Comparison of ENCODE assay signal across 2 cellular contexts in the genomic region with DNA sequence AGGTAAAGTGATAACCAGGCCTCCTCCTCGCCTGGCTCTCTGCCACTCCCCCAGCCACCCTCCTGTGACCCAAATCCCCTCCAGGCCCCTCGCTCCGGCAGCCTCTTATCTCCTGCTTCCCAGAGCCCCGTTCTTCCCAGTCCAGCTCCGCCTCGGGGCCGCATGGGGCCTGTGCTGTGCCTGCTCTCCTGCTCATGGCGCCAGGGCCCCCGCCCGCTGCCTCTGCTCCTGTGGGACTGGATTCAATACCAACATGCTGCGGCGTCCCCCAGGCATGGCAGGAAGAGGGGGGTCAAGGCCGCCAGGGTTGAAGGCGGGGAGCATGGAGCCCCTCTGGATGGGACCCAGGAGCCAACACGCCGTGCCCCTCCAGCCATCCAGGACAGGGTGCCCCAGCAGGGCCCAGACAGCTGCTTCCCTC.
A peak's percentile ranks its signal among the peaks of the same experiment; 100 is the strongest.
TF ChIP-seq lines count a peak whose summit lies in the region.

No MANE protein-coding gene starts in this region.

TF ChIP-seq in SK-N-SH treated with all-trans-retinoic acid at 6 μM for 48 hours, 23 proteins besides CTCF, POLR2A, EP300 and RAD21 (continued from another document):
- TF ChIP-seq, protein P1, sequence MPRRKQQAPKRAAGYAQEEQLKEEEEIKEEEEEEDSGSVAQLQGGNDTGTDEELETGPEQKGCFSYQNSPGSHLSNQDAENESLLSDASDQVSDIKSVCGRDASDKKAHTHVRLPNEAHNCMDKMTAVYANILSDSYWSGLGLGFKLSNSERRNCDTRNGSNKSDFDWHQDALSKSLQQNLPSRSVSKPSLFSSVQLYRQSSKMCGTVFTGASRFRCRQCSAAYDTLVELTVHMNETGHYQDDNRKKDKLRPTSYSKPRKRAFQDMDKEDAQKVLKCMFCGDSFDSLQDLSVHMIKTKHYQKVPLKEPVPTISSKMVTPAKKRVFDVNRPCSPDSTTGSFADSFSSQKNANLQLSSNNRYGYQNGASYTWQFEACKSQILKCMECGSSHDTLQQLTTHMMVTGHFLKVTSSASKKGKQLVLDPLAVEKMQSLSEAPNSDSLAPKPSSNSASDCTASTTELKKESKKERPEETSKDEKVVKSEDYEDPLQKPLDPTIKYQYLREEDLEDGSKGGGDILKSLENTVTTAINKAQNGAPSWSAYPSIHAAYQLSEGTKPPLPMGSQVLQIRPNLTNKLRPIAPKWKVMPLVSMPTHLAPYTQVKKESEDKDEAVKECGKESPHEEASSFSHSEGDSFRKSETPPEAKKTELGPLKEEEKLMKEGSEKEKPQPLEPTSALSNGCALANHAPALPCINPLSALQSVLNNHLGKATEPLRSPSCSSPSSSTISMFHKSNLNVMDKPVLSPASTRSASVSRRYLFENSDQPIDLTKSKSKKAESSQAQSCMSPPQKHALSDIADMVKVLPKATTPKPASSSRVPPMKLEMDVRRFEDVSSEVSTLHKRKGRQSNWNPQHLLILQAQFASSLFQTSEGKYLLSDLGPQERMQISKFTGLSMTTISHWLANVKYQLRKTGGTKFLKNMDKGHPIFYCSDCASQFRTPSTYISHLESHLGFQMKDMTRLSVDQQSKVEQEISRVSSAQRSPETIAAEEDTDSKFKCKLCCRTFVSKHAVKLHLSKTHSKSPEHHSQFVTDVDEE (CRISPR knock-in tag; IDR thresholded peaks at IDR 0.05): peak; percentile 74; the same call in 1 of the 2 replicates
- TF ChIP-seq PPARA (CRISPR knock-in tag; IDR thresholded peaks at IDR 0.05; ENCODE audit: borderline replicate concordance) (no peak), TCF4 (CRISPR knock-in tag; IDR thresholded peaks at IDR 0.05; ENCODE audit: borderline replicate concordance) (peak; percentile 87; the same call in 1 of the 2 replicates), BACH2 (CRISPR knock-in tag; IDR thresholded peaks at IDR 0.05; ENCODE audit: borderline replicate concordance) (no peak), ZNF70 (CRISPR knock-in tag; IDR thresholded peaks at IDR 0.05) (peak; percentile 58; the same call in 1 of the 2 replicates), GLIS3 (CRISPR knock-in tag; IDR thresholded peaks at IDR 0.05) (peak; percentile 23; the same call in 1 of the 2 replicates)
- TF ChIP-seq, protein P2, sequence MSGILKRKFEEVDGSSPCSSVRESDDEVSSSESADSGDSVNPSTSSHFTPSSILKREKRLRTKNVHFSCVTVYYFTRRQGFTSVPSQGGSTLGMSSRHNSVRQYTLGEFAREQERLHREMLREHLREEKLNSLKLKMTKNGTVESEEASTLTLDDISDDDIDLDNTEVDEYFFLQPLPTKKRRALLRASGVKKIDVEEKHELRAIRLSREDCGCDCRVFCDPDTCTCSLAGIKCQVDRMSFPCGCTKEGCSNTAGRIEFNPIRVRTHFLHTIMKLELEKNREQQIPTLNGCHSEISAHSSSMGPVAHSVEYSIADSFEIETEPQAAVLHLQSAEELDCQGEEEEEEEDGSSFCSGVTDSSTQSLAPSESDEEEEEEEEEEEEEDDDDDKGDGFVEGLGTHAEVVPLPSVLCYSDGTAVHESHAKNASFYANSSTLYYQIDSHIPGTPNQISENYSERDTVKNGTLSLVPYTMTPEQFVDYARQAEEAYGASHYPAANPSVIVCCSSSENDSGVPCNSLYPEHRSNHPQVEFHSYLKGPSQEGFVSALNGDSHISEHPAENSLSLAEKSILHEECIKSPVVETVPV (CRISPR knock-in tag; IDR thresholded peaks at IDR 0.05): 0 out of 2 replicates have a peak, but pooled peaks have one; percentile 18

TF ChIP-seq in HepG2, 621 proteins besides CTCF, POLR2A, EP300 and RAD21 (continued from another document):
- TF ChIP-seq, protein P3, sequence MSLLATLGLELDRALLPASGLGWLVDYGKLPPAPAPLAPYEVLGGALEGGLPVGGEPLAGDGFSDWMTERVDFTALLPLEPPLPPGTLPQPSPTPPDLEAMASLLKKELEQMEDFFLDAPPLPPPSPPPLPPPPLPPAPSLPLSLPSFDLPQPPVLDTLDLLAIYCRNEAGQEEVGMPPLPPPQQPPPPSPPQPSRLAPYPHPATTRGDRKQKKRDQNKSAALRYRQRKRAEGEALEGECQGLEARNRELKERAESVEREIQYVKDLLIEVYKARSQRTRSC (CRISPR knock-in tag; IDR thresholded peaks at IDR 0.05; ENCODE audit: low read depth): no peak
TF ChIP-seq in HepG2: peak in this region for 0.
